ENCODE assay signal across 31 cellular contexts in genomic region chr7:132815130-132815529, GRCh38.
"Had no signal": no experiment of that assay in that cellular context is flagged by ENCODE, and none has a peak within 500 bp of the region (broad histone marks: within the 10 kb centered on the region; RNA-seq: fewer than 3 reads in every experiment).

No MANE protein-coding gene starts in this region.

- ATAC-seq: activated CD4-positive, CD25-positive, alpha-beta regulatory T cell treated with anti-CD3 and anti-CD28 coated beads, Interleukin-2, amount 50 U/mL, for 24 hours; gastrocnemius medialis; natural killer cell; T-helper 17 cell had no signal

- H3K4me3 Mint-ChIP-seq: activated naive CD4-positive, alpha-beta T cell treated with anti-CD3 and anti-CD28 coated beads, Interleukin-2, amount 10 ng/mL, durations not matched to agents 7 days and 5 days; activated naive CD8-positive, alpha-beta T cell treated with anti-CD3 and anti-CD28 coated beads, Interleukin-2, amount 10 ng/mL, durations not matched to agents 7 days and 5 days; activated T-helper 1 cell treated with anti-CD3 and anti-CD28 coated beads, Interleukin-12 subunit alpha, Interleukin-12 subunit beta, Interleukin-2, Interleukin-4 antibody, amounts not matched to agents 30 ng/mL and 10 ng/mL and 1 ng/mL, durations not matched to agents 14 hours and 24 hours and 36 hours; dendritic cell treated with granulocyte-macrophage colony-stimulating factor and Interleukin-4, amounts not matched to agents 40 ng/mL and 50 ng/mL, for 4 days; natural killer cell; neural progenitor cell; T-helper 17 cell had no signal

- H3K27ac Mint-ChIP-seq: activated naive CD4-positive, alpha-beta T cell treated with anti-CD3 and anti-CD28 coated beads, Interleukin-2, amount 10 ng/mL, durations not matched to agents 7 days and 5 days; activated naive CD8-positive, alpha-beta T cell treated with anti-CD3 and anti-CD28 coated beads, Interleukin-2, amount 10 ng/mL, durations not matched to agents 7 days and 5 days; activated T-helper 1 cell treated with anti-CD3 and anti-CD28 coated beads, Interleukin-12 subunit alpha, Interleukin-12 subunit beta, Interleukin-2, Interleukin-4 antibody, amounts not matched to agents 30 ng/mL and 10 ng/mL and 1 ng/mL, durations not matched to agents 14 hours and 24 hours and 36 hours; dendritic cell treated with granulocyte-macrophage colony-stimulating factor and Interleukin-4, amounts not matched to agents 40 ng/mL and 50 ng/mL, for 4 days; natural killer cell; T-helper 17 cell had no signal

- H3K4me3 ChIP-seq: ascending aorta, breast epithelium, esophagus squamous epithelium, gastrocnemius medialis, left lung, lower lobe of right lung, neural progenitor cell, spleen, testis, uterus had no signal

- H3K9ac ChIP-seq: neural progenitor cell had no signal

- H3K4me2 ChIP-seq: neural progenitor cell had no signal

- H3K9me3 Mint-ChIP-seq: activated naive CD4-positive, alpha-beta T cell treated with anti-CD3 and anti-CD28 coated beads, Interleukin-2, amount 10 ng/mL, durations not matched to agents 7 days and 5 days; activated T-helper 1 cell treated with anti-CD3 and anti-CD28 coated beads, Interleukin-12 subunit alpha, Interleukin-12 subunit beta, Interleukin-2, Interleukin-4 antibody, amounts not matched to agents 30 ng/mL and 10 ng/mL and 1 ng/mL, durations not matched to agents 14 hours and 24 hours and 36 hours; dendritic cell treated with granulocyte-macrophage colony-stimulating factor and Interleukin-4, amounts not matched to agents 40 ng/mL and 50 ng/mL, for 4 days; neural progenitor cell had no signal

- H3K4me1 ChIP-seq: ascending aorta, breast epithelium, left lung, lower lobe of right lung, spleen, uterus had no signal

- DNase-seq: activated CD4-positive, alpha-beta T cell treated with anti-CD3 and anti-CD28 coated beads for 48 hours; activated CD4-positive, alpha-beta T cell treated with anti-CD3 and anti-CD28 coated beads, Interleukin-2, amount 50 U/mL, for 48 hours; activated CD8-positive, alpha-beta memory T cell treated with anti-CD3 and anti-CD28 coated beads for 24 hours; activated effector memory CD4-positive, alpha-beta T cell treated with anti-CD3 and anti-CD28 coated beads, Interleukin-2, amount 50 U/mL, for 16 hours; activated naive CD4-positive, alpha-beta T cell treated with anti-CD3 and anti-CD28 coated beads, Interleukin-2, amount 10 ng/mL, durations not matched to agents 7 days and 5 days; activated naive CD8-positive, alpha-beta T cell treated with anti-CD3 and anti-CD28 coated beads, Interleukin-2, amount 10 ng/mL, durations not matched to agents 7 days and 5 days; central memory CD4-positive, alpha-beta T cell; esophagus squamous epithelium; gastrocnemius medialis; hippocampal formation; left lung; lower lobe of right lung; mesenchymal stem cell; natural killer cell; occipital lobe; right cardiac atrium; spleen; stimulated activated naive CD4-positive, alpha-beta T cell treated with Interleukin-2 at 50 U/mL for 16 hours; T-helper 17 cell; T1000; testis; trophoblast cell; uterus; WERI-Rb-1 had no signal

- H3K36me3 ChIP-seq: ascending aorta, breast epithelium, gastrocnemius medialis, left lung, lower lobe of right lung, neural progenitor cell, uterus had no signal

- H3K27me3 Mint-ChIP-seq: activated naive CD4-positive, alpha-beta T cell treated with anti-CD3 and anti-CD28 coated beads, Interleukin-2, amount 10 ng/mL, durations not matched to agents 7 days and 5 days; activated naive CD8-positive, alpha-beta T cell treated with anti-CD3 and anti-CD28 coated beads, Interleukin-2, amount 10 ng/mL, durations not matched to agents 7 days and 5 days; dendritic cell treated with granulocyte-macrophage colony-stimulating factor and Interleukin-4, amounts not matched to agents 40 ng/mL and 50 ng/mL, for 4 days; T-helper 17 cell had no signal

- H3K4me1 Mint-ChIP-seq: activated naive CD4-positive, alpha-beta T cell treated with anti-CD3 and anti-CD28 coated beads, Interleukin-2, amount 10 ng/mL, durations not matched to agents 7 days and 5 days; activated naive CD8-positive, alpha-beta T cell treated with anti-CD3 and anti-CD28 coated beads, Interleukin-2, amount 10 ng/mL, durations not matched to agents 7 days and 5 days had no signal

- H3K27ac ChIP-seq: ascending aorta, breast epithelium, epithelial cell of prostate, esophagus squamous epithelium, gastrocnemius medialis, left lung, lower lobe of right lung, neural progenitor cell, spleen, testis, uterus, WERI-Rb-1 had no signal

- H3K36me3 Mint-ChIP-seq: natural killer cell had no signal

- H3K27me3 ChIP-seq: ascending aorta, breast epithelium, esophagus squamous epithelium, gastrocnemius medialis, left lung, neural progenitor cell, spleen, testis, uterus had no signal

- H3K9me3 ChIP-seq: ascending aorta, breast epithelium, esophagus squamous epithelium, gastrocnemius medialis, left lung, lower lobe of right lung, spleen, testis, uterus had no signal
